8 cellular contexts compared by ENCODE assay signal in the genomic region with DNA sequence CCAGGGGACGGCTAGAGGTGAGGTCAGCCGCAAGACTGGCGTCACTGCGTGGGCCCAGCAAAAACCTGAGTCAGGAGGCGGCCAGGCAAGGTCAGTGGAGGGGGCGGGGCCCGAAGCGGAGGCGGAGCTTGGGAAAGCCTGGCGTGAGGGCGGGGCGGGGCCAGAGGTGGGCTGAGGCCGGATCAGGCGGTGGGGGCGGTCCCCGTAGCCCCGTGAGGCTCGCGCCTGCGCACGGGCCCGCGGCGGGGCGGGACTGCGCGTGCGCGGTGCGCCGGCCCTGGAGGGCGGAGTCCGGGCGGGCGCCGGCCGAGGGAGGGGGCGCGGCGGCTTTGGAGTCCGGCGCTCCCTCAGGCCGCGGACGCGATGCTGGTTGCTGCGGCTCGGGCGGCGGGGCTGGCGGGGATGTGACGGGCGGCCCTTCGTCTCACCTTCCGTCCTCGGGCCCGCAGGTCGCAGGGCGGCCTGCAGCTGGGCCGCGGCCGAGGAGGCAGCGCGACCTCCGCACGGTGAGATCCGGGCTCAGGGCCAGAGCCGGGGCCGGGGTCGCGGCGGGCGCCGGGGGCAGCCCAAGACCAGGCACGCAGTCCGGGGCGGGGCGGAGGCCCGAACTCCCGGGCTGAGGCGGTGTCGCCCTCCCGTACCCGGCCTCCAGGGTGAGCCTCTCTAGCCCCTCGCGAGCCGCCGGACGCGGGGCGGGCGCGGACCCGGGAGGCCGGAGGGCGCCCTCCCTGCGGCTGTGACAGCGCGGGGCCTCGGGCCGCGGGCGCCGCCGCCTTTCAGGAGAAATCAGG. TPM values are rescaled to one million over a fixed set of nuclear protein-coding genes. Genes with fewer than 3 reads are reported as not detected.
DNase-seq lines count a peak whose midpoint lies in the region; ATAC-seq and TF ChIP-seq lines count a peak whose summit lies in the region.

A gene with protein sequence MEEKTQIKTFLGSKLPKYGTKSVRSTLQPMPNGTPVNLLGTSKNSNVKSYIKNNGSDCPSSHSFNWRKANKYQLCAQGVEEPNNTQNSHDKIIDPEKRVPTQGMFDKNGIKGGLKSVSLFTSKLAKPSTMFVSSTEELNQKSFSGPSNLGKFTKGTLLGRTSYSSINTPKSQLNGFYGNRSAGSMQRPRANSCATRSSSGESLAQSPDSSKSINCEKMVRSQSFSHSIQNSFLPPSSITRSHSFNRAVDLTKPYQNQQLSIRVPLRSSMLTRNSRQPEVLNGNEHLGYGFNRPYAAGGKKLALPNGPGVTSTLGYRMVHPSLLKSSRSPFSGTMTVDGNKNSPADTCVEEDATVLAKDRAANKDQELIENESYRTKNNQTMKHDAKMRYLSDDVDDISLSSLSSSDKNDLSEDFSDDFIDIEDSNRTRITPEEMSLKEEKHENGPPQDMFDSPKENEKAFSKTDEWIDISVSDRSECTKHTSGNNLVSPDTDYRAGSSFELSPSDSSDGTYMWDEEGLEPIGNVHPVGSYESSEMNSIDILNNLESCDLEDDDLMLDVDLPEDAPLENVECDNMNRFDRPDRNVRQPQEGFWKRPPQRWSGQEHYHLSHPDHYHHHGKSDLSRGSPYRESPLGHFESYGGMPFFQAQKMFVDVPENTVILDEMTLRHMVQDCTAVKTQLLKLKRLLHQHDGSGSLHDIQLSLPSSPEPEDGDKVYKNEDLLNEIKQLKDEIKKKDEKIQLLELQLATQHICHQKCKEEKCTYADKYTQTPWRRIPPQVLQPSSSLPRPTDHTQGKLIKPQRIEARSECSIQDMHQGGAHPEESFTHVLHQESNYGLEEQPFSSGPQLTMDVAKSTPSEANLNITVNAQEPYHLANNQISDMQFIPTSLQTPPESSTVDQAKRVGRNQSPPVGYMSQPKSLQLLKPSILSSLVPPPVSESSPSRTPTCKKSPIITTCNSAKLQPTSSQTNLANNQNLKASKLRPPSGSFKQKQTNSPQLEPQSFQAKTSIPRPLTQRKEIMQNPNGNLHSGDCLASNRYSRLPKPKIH (plus strand): TSS at position 287 of the 791 bp plus-strand sequence. CDS start 42,464 bp downstream, outside the sequence.

- H3K4me1 ChIP-seq in BE2C, result no peaks in the 10 kb centered on the region; the same call in 1 of the 2 replicates

- H3K27ac Mint-ChIP-seq in activated CD4-positive, alpha-beta T cell treated with anti-CD3 and anti-CD28 coated beads, Interleukin-2, amount 10 ng/mL, durations not matched to agents 7 days and 5 days, result peak within 1 kb of the TSS; percentile 99

- peaks cover 19% of the 10 kb centered on the region for H3K36me3 Mint-ChIP-seq in activated CD4-positive, alpha-beta T cell treated with anti-CD3 and anti-CD28 coated beads, Interleukin-2, amount 10 ng/mL, durations not matched to agents 7 days and 5 days (ENCODE audit: low read depth)

- H3K4me3 Mint-ChIP-seq in activated CD4-positive, alpha-beta T cell treated with anti-CD3 and anti-CD28 coated beads, Interleukin-2, amount 10 ng/mL, durations not matched to agents 7 days and 5 days, result peak within 1 kb of the TSS; percentile 86

- ATAC-seq in GM19023 (IDR thresholded peaks at IDR 0.05; ENCODE audit: unreplicated experiment), result peak; percentile 69
- ATAC-seq in HG03196 (IDR thresholded peaks at IDR 0.05; ENCODE audit: unreplicated experiment), result peak; percentile 65
- ATAC-seq in left lobe of liver, result peak; percentile 94

- H3K27ac ChIP-seq in coronary artery, result peak within 1 kb of the TSS; percentile 97 to 99

- 0 out of 2 replicates have a peak, but pooled peaks cover 2% of the 10 kb centered on the region for H3K36me3 ChIP-seq in BE2C

- peaks cover 2% of the 10 kb centered on the region for H3K27me3 Mint-ChIP-seq in activated CD4-positive, alpha-beta T cell treated with anti-CD3 and anti-CD28 coated beads, Interleukin-2, amount 10 ng/mL, durations not matched to agents 7 days and 5 days

- H3K4me3 ChIP-seq in BE2C (ENCODE audit: low read depth, low read length), result peak within 1 kb of the TSS; percentile 87
- peak within 1 kb of the TSS; percentile 97 for H3K4me3 ChIP-seq in coronary artery

- CTCF ChIA-PET in activated CD4-positive, alpha-beta T cell treated with anti-CD3 and anti-CD28 coated beads, Interleukin-2, amount 10 ng/mL, durations not matched to agents 7 days and 5 days (lab: Charles Lee), result interaction anchor here (0.7 to 3.0 kb wide), 5 partner anchors 13 to 150 kb away, joined by 3 to 11 read pairs (median 3); no protein-coding TSS in a partner anchor

- DNase-seq in BE2C (peak; percentile 98), NCI-H526 (lab: John Stamatoyannopoulos, UW) (peak; percentile 59 to 91), coronary artery (ENCODE audit: low spot score) (peak; percentile 97), left lobe of liver (ENCODE audit: low spot score) (peak; percentile 98)
- DNase-seq in activated CD4-positive, alpha-beta T cell treated with anti-CD3 and anti-CD28 coated beads, Interleukin-2, amount 10 ng/mL, durations not matched to agents 7 days and 5 days, result peak; percentile 90
- peak; percentile 94 to 99 for DNase-seq in stimulated activated CD4-positive, alpha-beta T cell treated with anti-CD3 and anti-CD28 coated beads, Interleukin-2, amount 100 ng/mL, for 24 hours

- no peaks in the 10 kb centered on the region for H3K27me3 ChIP-seq in BE2C

- H3K4me1 Mint-ChIP-seq in activated CD4-positive, alpha-beta T cell treated with anti-CD3 and anti-CD28 coated beads, Interleukin-2, amount 10 ng/mL, durations not matched to agents 7 days and 5 days, result peaks cover 34% of the 10 kb centered on the region

- H3K9me3 ChIP-seq in BE2C, result no peaks in the 10 kb centered on the region

- TF ChIP-seq CTCF in BE2C (IDR thresholded peaks at IDR 0.05; ENCODE audit: low read depth, low read length), result no peak
- TF ChIP-seq CTCF in coronary artery (IDR thresholded peaks at IDR 0.05), result no peak

- peaks cover 3% of the 10 kb centered on the region for H3K9me3 Mint-ChIP-seq in activated CD4-positive, alpha-beta T cell treated with anti-CD3 and anti-CD28 coated beads, Interleukin-2, amount 10 ng/mL, durations not matched to agents 7 days and 5 days

- POLR2A ChIA-PET in activated CD4-positive, alpha-beta T cell treated with anti-CD3 and anti-CD28 coated beads, Interleukin-2, amount 10 ng/mL, durations not matched to agents 7 days and 5 days (lab: Charles Lee), result interaction anchor here (0.8 kb wide), 1 partner anchor 61 kb away, joined by 3 read pairs; no protein-coding TSS in a partner anchor

RNA-seq across cellular contexts. Expression of the gene that starts here (rescaled TPM):
- 7.6 TPM for polyA plus RNA-seq in BE2C (2012; ENCODE audit: insufficient read depth, insufficient read length, low read depth)
- total RNA-seq in activated CD4-positive, alpha-beta T cell treated with anti-CD3 and anti-CD28 coated beads, Interleukin-2, amount 10 ng/mL, durations not matched to agents 7 days and 5 days, result 10 to 100 TPM; 86.4 to 93.1 TPM
- 13.9 TPM for total RNA-seq in left lobe of liver

Comparison
In these comparisons a context has a peak if more than half of its experiments do, and no peak if none do; other contexts are left out.
1. Peak in every context shown above with its lines: DNase-seq, ATAC-seq, H3K4me3 ChIP-seq and H3K27ac ChIP-seq.